In the genomic region with DNA sequence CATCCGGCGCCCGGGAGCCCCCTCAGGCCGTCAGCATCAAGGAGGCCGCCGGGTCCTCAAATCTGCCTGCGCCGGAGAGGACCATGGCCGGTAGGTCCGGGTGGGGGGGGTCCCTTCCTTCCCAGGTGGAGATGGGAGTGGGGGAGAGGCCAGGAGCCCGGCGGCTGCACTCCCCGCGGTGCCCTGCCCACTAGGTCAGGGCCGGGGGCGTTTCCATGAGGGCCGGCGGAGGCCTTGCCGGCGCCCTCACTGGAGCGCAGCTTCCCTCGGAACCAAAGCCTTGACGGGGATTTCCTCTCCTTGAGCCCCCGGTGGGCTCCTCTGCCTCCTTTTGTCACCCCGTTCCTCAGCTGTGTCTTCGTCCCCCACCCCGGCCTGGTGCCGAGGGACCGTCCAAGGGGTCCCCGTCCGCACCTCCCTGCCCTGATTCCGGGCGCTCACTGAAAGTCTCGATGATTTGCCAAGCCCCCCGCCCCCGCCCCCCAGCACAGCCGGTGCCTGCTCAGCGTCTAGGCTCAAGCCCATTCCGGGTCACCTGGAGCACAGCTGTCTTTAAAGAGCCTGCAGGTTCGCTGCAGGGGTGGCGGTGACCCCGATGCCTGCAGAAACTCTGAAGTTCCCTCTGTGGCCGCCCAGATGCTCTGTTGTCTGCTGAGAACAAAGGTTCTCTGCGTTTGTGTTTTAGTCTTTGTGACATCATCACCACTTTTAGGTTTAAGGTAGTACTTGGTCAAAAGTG, we compare ENCODE assay signal across 1 cellular context.
TF ChIP-seq lines count a peak whose summit lies in the region.

No MANE protein-coding gene starts in this region.

TF ChIP-seq in GM23338, 12 proteins besides CTCF, POLR2A, EP300 and RAD21:
- TF ChIP-seq CREB1 (CRISPR knock-in tag; IDR thresholded peaks at IDR 0.05; ENCODE audit: low read depth) = 0 out of 2 replicates have a peak, but pooled peaks have one; percentile 22
- TF ChIP-seq JUNB (IDR thresholded peaks at IDR 0.05; ENCODE audit: unreplicated experiment) = no peak
